ENCODE assay signal across 12 cellular contexts in the genomic region with DNA sequence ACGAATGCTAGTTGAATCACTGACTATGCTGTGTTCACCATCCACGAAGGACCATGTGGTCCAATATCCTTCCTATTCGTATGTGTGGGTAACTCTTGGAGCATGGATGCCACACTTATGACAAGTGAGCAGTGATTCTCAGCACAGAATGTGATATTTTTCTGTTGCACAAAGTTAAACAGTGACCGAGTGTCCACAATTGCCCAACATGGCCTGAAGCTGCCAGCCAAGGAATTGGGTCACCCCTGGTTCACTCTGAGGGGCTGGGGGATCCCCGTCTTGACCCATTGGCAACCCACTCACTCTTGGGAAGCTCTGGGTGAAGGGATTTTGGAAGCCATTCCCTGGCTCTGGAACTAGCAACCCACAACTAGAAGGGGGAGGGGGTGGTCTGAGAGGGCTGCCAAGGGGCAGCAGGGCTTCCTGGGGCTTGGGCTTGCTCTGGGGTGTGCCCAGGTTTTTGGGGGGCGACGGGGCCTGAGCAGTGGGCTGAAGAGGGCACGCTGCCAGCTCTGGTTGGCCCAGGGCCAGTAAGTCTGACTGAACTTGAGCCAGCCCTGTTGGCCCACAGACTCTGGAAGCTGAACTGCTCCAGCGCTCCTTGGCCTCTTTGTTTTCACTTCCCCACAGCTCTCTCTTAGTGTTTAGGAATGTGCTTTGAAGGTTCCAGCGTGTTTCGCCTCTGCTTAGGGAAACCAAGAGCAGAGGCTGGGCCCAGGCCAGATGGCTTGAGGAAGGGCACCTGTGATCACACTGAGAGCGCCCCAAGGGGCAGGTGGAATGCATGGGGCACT. TPM values are rescaled to one million over a fixed set of nuclear protein-coding genes. Genes with fewer than 3 reads are reported as not detected.
A peak's percentile ranks its signal among the peaks of the same experiment; 100 is the strongest.
DNase-seq lines count a peak whose midpoint lies in the region; ATAC-seq and TF ChIP-seq lines count a peak whose summit lies in the region.
"Had no signal": no experiment of that assay in that cellular context is flagged by ENCODE, and none has a peak within 500 bp of the region (broad histone marks: within the 10 kb centered on the region; RNA-seq: fewer than 3 reads in every experiment).

No MANE protein-coding gene starts in this region.

- peak; percentile 79 for ATAC-seq in body of pancreas
- peak; percentile 89 for ATAC-seq in sciatic nerve
- no peak for ATAC-seq in HG03045 (IDR thresholded peaks at IDR 0.05; ENCODE audit: unreplicated experiment)
- ATAC-seq: activated T-helper 17 cell treated with anti-CD3 and anti-CD28 coated beads, Interleukin-2, amount 50 U/mL, for 72 hours had no signal

- H3K27ac ChIP-seq in H9 (ENCODE audit: insufficient read length, low read depth, low read length) (no peak overlapping the region), body of pancreas (peak overlapping the region; percentile 45 to 74 (median 60))
- H3K27ac ChIP-seq: KMS-11 had no signal

- peak; percentile 21; the same call in 1 of the 3 replicates for TF ChIP-seq CTCF in H9 (conservative IDR thresholded peaks at IDR 0.05)
- no peak for TF ChIP-seq CTCF in body of pancreas (IDR thresholded peaks at IDR 0.05)
- TF ChIP-seq CTCF in kidney epithelial cell (IDR thresholded peaks at IDR 0.05; ENCODE audit: insufficient read depth, low read length, poor library complexity, severe bottlenecking), result no peak

- peaks cover 0 to 9% (median 8%) of the 10 kb centered on the region in 3 experiments; a peak in 5 of 7 replicates for H3K36me3 Mint-ChIP-seq in H9 (ENCODE audit: insufficient read depth in 1 of 3, low read depth in 3 of 3)
- H3K36me3 Mint-ChIP-seq: memory B cell had no signal

- no peak overlapping the region for H2AK5ac ChIP-seq in H9 (ENCODE audit: insufficient read length, low read length)

- H2AFZ ChIP-seq in H9 (ENCODE audit: low read length), result no peak overlapping the region

- H3K18ac ChIP-seq in H9 (ENCODE audit: insufficient read length, low read depth, low read length), result no peak overlapping the region

- H4K91ac ChIP-seq in H9 (ENCODE audit: insufficient read length, low read depth, low read length), result no peak overlapping the region

- no peak overlapping the region for H3K4ac ChIP-seq in H9 (ENCODE audit: low read depth, low read length)

- H2BK15ac ChIP-seq in H9 (ENCODE audit: low read depth, low read length), result peak overlapping the region; percentile 26; the same call in 1 of the 2 replicates

- H3K4me1 Mint-ChIP-seq in H9, result peaks cover 32 to 42% of the 10 kb centered on the region in 2 experiments
- H3K4me1 Mint-ChIP-seq: activated T-helper 17 cell treated with anti-CD3 and anti-CD28 coated beads, Interleukin-2, amount 50 U/mL, for 72 hours had no signal

- no peak overlapping the region for H2BK5ac ChIP-seq in H9 (ENCODE audit: insufficient read length, low read length)

- H2BK20ac ChIP-seq in H9 (ENCODE audit: low read depth, low read length, poor library complexity, severe bottlenecking), result no peak overlapping the region

- no peak overlapping the region; a peak in 1 of 5 replicates for H3K4me3 Mint-ChIP-seq in H9
- H3K4me3 Mint-ChIP-seq: activated T-helper 17 cell treated with anti-CD3 and anti-CD28 coated beads, Interleukin-2, amount 50 U/mL, for 72 hours; memory B cell had no signal

- peaks cover 4% of the 10 kb centered on the region; the same call in 1 of the 2 replicates for H3K27me3 ChIP-seq in H9 (ENCODE audit: insufficient read depth, low read length)
- no peaks in the 10 kb centered on the region for H3K27me3 ChIP-seq in body of pancreas
- H3K27me3 ChIP-seq in kidney epithelial cell (ENCODE audit: control insufficient read depth, insufficient read depth, low read length), result peaks cover 12% of the 10 kb centered on the region

- H3K4me3 ChIP-seq in body of pancreas, result no peak overlapping the region
- no peak overlapping the region for H3K4me3 ChIP-seq in kidney epithelial cell (ENCODE audit: low read depth, low read length)

- H2BK120ac ChIP-seq in H9 (ENCODE audit: low read depth, low read length, poor library complexity, severe bottlenecking), result no peak overlapping the region

- peaks cover 2% of the 10 kb centered on the region for H3K79me1 ChIP-seq in H9 (ENCODE audit: insufficient read depth, low read depth, low read length, poor library complexity, severe bottlenecking)

- no peak overlapping the region for H3K9ac ChIP-seq in H9 (ENCODE audit: extremely low read depth, insufficient read length, low read length)
- H3K9ac ChIP-seq: KMS-11 had no signal

- no peak overlapping the region for H4K5ac ChIP-seq in H9 (ENCODE audit: insufficient read length, low read depth, low read length)

- no CpG with 5 or more reads among the region's 12 CpGs for WGBS in H9 (ENCODE audit: extremely low coverage, insufficient read length, low lambda C conversion rate)
- 0 to 33% methylated on average over 2 to 10 of the region's 12 CpGs for WGBS in body of pancreas, 2 donors

- H3K23ac ChIP-seq in H9 (ENCODE audit: insufficient read length, low read depth, low read length), result no peak overlapping the region

- no peak overlapping the region for H3K56ac ChIP-seq in H9 (ENCODE audit: insufficient read length, low read depth, low read length)

- H3K27me3 Mint-ChIP-seq in H9 (ENCODE audit: low read depth), result peaks cover 62% of the 10 kb centered on the region
- H3K27me3 Mint-ChIP-seq: activated T-helper 17 cell treated with anti-CD3 and anti-CD28 coated beads, Interleukin-2, amount 50 U/mL, for 72 hours; memory B cell had no signal

- no peak overlapping the region for H2BK12ac ChIP-seq in H9 (ENCODE audit: insufficient read length, low read depth, low read length)

- DNase-seq in H9 (peak; percentile 57), body of pancreas (peak; percentile 23 to 53 (median 36)), kidney epithelial cell (ENCODE audit: low read depth) (peak; percentile 38), sciatic nerve (ENCODE audit: low spot score) (peak; percentile 75), HPDE6-E6E7 (ENCODE audit: extremely low spot score) (no peak), HUDEP-2 (lab: John Stamatoyannopoulos, UW; ENCODE audit: unreplicated experiment in 76 of 76) (no peak), NCI-H1048 (lab: John Stamatoyannopoulos, UW) (no peak)
- DNase-seq: NCI-H748 treated with DMSO at 0.1 percent for 48 hours had no signal

- H4K8ac ChIP-seq in H9 (replicated peaks; ENCODE audit: insufficient read length, low read depth, low read length), result no peak overlapping the region

- peak overlapping the region; percentile 41; the same call in 1 of the 2 replicates for H3K14ac ChIP-seq in H9 (ENCODE audit: insufficient read depth, low read length)

- H3K79me2 ChIP-seq in H9 (ENCODE audit: insufficient read depth, low read length), result peaks cover 3% of the 10 kb centered on the region; the same call in 1 of the 2 replicates

- H3K9me3 ChIP-seq in H9 (ENCODE audit: control insufficient read depth, low read depth, low read length), result no peaks in the 10 kb centered on the region
- no peaks in the 10 kb centered on the region for H3K9me3 ChIP-seq in body of pancreas

- H3K27ac Mint-ChIP-seq in H9, result no peak overlapping the region
- H3K27ac Mint-ChIP-seq: activated T-helper 17 cell treated with anti-CD3 and anti-CD28 coated beads, Interleukin-2, amount 50 U/mL, for 72 hours; memory B cell had no signal

- peaks cover 53 to 69% of the 10 kb centered on the region in 2 experiments for H3K9me3 Mint-ChIP-seq in H9
- H3K9me3 Mint-ChIP-seq: activated T-helper 17 cell treated with anti-CD3 and anti-CD28 coated beads, Interleukin-2, amount 50 U/mL, for 72 hours; memory B cell had no signal

- peaks cover 12% of the 10 kb centered on the region for H3K23me2 ChIP-seq in H9 (ENCODE audit: insufficient read length, low read depth, low read length, poor library complexity, severe bottlenecking)

- no peak overlapping the region for H3T11ph ChIP-seq in H9 (ENCODE audit: low read length)

- intact Hi-C loops in body of pancreas (cut with DNase I), result no loop called here
- intact Hi-C loops in sciatic nerve (cut with DNase I), result no loop called here

- no peak overlapping the region for H3K4me2 ChIP-seq in H9 (ENCODE audit: insufficient read depth, insufficient read length, low read length)
- H3K4me2 ChIP-seq: KMS-11 had no signal

- H4K20me1 ChIP-seq in H9 (ENCODE audit: control insufficient read depth, insufficient read depth, insufficient read length), result no peaks in the 10 kb centered on the region

- H3K36me3 ChIP-seq in body of pancreas (replicated peaks in 1 of 2; ENCODE audit: insufficient read depth in 1 of 2, low read depth in 2 of 2) (no peaks in the 10 kb centered on the region), kidney epithelial cell (ENCODE audit: control insufficient read depth, insufficient read depth, low read length) (no peaks in the 10 kb centered on the region)

- peaks cover 15% of the 10 kb centered on the region; the same call in 1 of the 2 replicates for H3K4me1 ChIP-seq in H9 (ENCODE audit: insufficient read depth, low read length)
- peaks cover 36% of the 10 kb centered on the region for H3K4me1 ChIP-seq in body of pancreas

- no peak for TF ChIP-seq POLR2A in body of pancreas (IDR thresholded peaks at IDR 0.05)

RNA-seq across cellular contexts. Expression of gene BCOR, which starts 43.1 kb away (rescaled TPM):
- total RNA-seq in H9 (2021) (126 and 134 TPM in 2 replicates), body of pancreas (10 to 100 TPM; 13.2 to 23.6 TPM), kidney epithelial cell (28.5 and 29.5 TPM in 2 replicates), sciatic nerve (42.0 TPM)

Comparison
In these comparisons a context has a peak if more than half of its experiments do, and no peak if none do; other contexts are left out.
1. DNase-seq: peak in H9 (single experiment), body of pancreas (4 of 4), kidney epithelial cell (single experiment) and sciatic nerve (single experiment); none in HPDE6-E6E7 (single experiment), HUDEP-2 (0 of 76) and NCI-H1048 (single experiment).